ENCODE assay signal across 1 cellular context in genomic region chr19:1469936-1470863, GRCh38.
TF ChIP-seq lines count a peak whose summit lies in the region.

No MANE protein-coding gene starts in this region.

TF ChIP-seq in HEK293, 187 proteins besides CTCF, POLR2A, EP300 and RAD21 (continued from another document and continues in another):
- no peak for TF ChIP-seq ZNF26 (tag by site-specific recombination; IDR thresholded peaks at IDR 0.05)
- no peak for TF ChIP-seq ZNF626 (tag by site-specific recombination; IDR thresholded peaks at IDR 0.05)
- TF ChIP-seq ZNF324 (tag by site-specific recombination; IDR thresholded peaks at IDR 0.05) = 0 out of 2 replicates have a peak, but pooled peaks have one; percentile 19
- TF ChIP-seq ZNF558 (tag by site-specific recombination; IDR thresholded peaks at IDR 0.05) = no peak
- no peak for TF ChIP-seq ZNF157 (tag by site-specific recombination; IDR thresholded peaks at IDR 0.05)
- TF ChIP-seq TRIM28 (IDR thresholded peaks at IDR 0.05; ENCODE audit: borderline replicate concordance, low read length) = no peak
- TF ChIP-seq ZNF112 (tag by site-specific recombination; IDR thresholded peaks at IDR 0.05) = no peak
- TF ChIP-seq ZBTB7A (tag by site-specific recombination; IDR thresholded peaks at IDR 0.05; ENCODE audit: low read depth) = peak; percentile 35; the same call in 1 of the 2 replicates
- no peak; the same call in 1 of the 2 replicates for TF ChIP-seq ZNF449 (tag by site-specific recombination; IDR thresholded peaks at IDR 0.05)
- TF ChIP-seq GLIS2 (tag by site-specific recombination; IDR thresholded peaks at IDR 0.05) = peak; percentile 50
- TF ChIP-seq ZNF830 (tag by site-specific recombination; IDR thresholded peaks at IDR 0.05; ENCODE audit: low read depth) = no peak
- TF ChIP-seq BCL6B (tag by site-specific recombination; IDR thresholded peaks at IDR 0.05) = no peak
- 0 out of 2 replicates have a peak, but pooled peaks have one; percentile 37 for TF ChIP-seq ZNF341 (tag by site-specific recombination; IDR thresholded peaks at IDR 0.05; ENCODE audit: low read depth)
- peak; percentile 85 for TF ChIP-seq ZIC2 (tag by site-specific recombination; IDR thresholded peaks at IDR 0.05)
- no peak for TF ChIP-seq SETDB1 (IDR thresholded peaks at IDR 0.05; ENCODE audit: insufficient read length, low read length)
- TF ChIP-seq ZNF239 (tag by site-specific recombination; IDR thresholded peaks at IDR 0.05) = no peak
- no peak for TF ChIP-seq ZNF777 (tag by site-specific recombination; IDR thresholded peaks at IDR 0.05; ENCODE audit: borderline replicate concordance)
- TF ChIP-seq ZNF211 (tag by site-specific recombination; IDR thresholded peaks at IDR 0.05; ENCODE audit: low read depth) = no peak
- TF ChIP-seq ZBTB21 (tag by site-specific recombination; IDR thresholded peaks at IDR 0.05) = no peak
- TF ChIP-seq PATZ1 (tag by site-specific recombination; IDR thresholded peaks at IDR 0.05) = peak; percentile 8; the same call in 1 of the 2 replicates
- no peak for TF ChIP-seq ZNF280C (tag by site-specific recombination; IDR thresholded peaks at IDR 0.05)
- peak; percentile 84; the same call in 1 of the 2 replicates for TF ChIP-seq ZNF184 (tag by site-specific recombination; IDR thresholded peaks at IDR 0.05)
- TF ChIP-seq ZNF76 (tag by site-specific recombination; IDR thresholded peaks at IDR 0.05; ENCODE audit: borderline replicate concordance, low read depth) = peak; percentile 33; the same call in 1 of the 2 replicates
- peak; percentile 34; the same call in 1 of the 2 replicates for TF ChIP-seq WT1 (tag by site-specific recombination; IDR thresholded peaks at IDR 0.05)
- peak; percentile 62; the same call in 1 of the 2 replicates for TF ChIP-seq ZSCAN30 (tag by site-specific recombination; IDR thresholded peaks at IDR 0.05)
- no peak for TF ChIP-seq ZNF488 (tag by site-specific recombination; IDR thresholded peaks at IDR 0.05)
- no peak for TF ChIP-seq ZNF473 (tag by site-specific recombination; IDR thresholded peaks at IDR 0.05)
- no peak for TF ChIP-seq ELK4 (IDR thresholded peaks at IDR 0.05; ENCODE audit: borderline replicate concordance, low read depth, low read length)
- TF ChIP-seq TCF7L2 (IDR thresholded peaks at IDR 0.05; ENCODE audit: borderline replicate concordance, low read depth, low read length) = peak; percentile 62; the same call in 1 of the 2 replicates
- TF ChIP-seq ZNF266 (tag by site-specific recombination; IDR thresholded peaks at IDR 0.05; ENCODE audit: low read depth) = no peak
- no peak for TF ChIP-seq ZNF623 (tag by site-specific recombination; IDR thresholded peaks at IDR 0.05)
- no peak for TF ChIP-seq ZNF791 (tag by site-specific recombination; IDR thresholded peaks at IDR 0.05)
- no peak for TF ChIP-seq ZFP37 (tag by site-specific recombination; IDR thresholded peaks at IDR 0.05)
- TF ChIP-seq ZBTB1 (tag by site-specific recombination; IDR thresholded peaks at IDR 0.05) = no peak
- no peak for TF ChIP-seq ZNF510 (tag by site-specific recombination; IDR thresholded peaks at IDR 0.05; ENCODE audit: insufficient replicate concordance)
- no peak for TF ChIP-seq ZNF404 (tag by site-specific recombination; IDR thresholded peaks at IDR 0.05)
- TF ChIP-seq ZNF776 (tag by site-specific recombination; IDR thresholded peaks at IDR 0.05; ENCODE audit: borderline replicate concordance) = no peak
- TF ChIP-seq TSHZ1 (tag by site-specific recombination; IDR thresholded peaks at IDR 0.05; ENCODE audit: borderline replicate concordance) = no peak
- no peak for TF ChIP-seq FEZF1 (tag by site-specific recombination; IDR thresholded peaks at IDR 0.05)
- no peak for TF ChIP-seq ZNF639 (tag by site-specific recombination; IDR thresholded peaks at IDR 0.05)
- TF ChIP-seq RBAK (tag by site-specific recombination; IDR thresholded peaks at IDR 0.05) = no peak
- peak; percentile 42; the same call in 1 of the 2 replicates for TF ChIP-seq KLF7 (tag by site-specific recombination; IDR thresholded peaks at IDR 0.05; ENCODE audit: borderline replicate concordance)
- no peak for TF ChIP-seq ZNF521 (tag by site-specific recombination; IDR thresholded peaks at IDR 0.05)
- no peak for TF ChIP-seq ZNF580 (tag by site-specific recombination; IDR thresholded peaks at IDR 0.05)
- no peak for TF ChIP-seq ZBTB6 (tag by site-specific recombination; IDR thresholded peaks at IDR 0.05)
- TF ChIP-seq ZNF223 (tag by site-specific recombination; IDR thresholded peaks at IDR 0.05) = no peak
- TF ChIP-seq YY1 (tag by site-specific recombination; IDR thresholded peaks at IDR 0.05) = peak; percentile 26; the same call in 1 of the 2 replicates
- no peak for TF ChIP-seq ZNF394 (tag by site-specific recombination; IDR thresholded peaks at IDR 0.05; ENCODE audit: borderline replicate concordance)
- no peak for TF ChIP-seq ZNF140 (tag by site-specific recombination; IDR thresholded peaks at IDR 0.05)
- TF ChIP-seq ZNF133 (tag by site-specific recombination; IDR thresholded peaks at IDR 0.05) = no peak
- peak; percentile 75 for TF ChIP-seq ZNF660 (tag by site-specific recombination; IDR thresholded peaks at IDR 0.05)
